2 cellular contexts compared by ENCODE assay signal in the genomic region with DNA sequence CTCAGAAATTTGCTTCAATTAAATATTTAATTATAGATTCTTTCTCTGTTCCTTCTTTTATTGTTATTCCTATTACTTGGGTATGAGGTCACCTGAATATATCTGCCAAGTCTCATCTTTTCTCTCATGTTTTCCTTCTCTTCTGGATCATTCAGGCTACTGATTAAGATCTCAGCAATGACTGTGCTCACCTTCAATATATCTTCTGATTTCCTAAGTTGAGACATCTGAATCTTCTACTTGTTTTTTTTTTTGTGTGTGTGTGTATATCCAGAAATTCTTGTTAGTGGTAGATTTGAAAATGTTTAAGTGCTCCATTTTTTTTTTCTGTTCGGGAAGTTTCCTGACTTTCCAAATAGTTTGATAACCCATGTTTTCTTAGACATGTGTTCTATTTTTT.
TF ChIP-seq lines count a peak whose summit lies in the region.

No MANE protein-coding gene starts in this region.

TF ChIP-seq in SK-N-SH treated with all-trans-retinoic acid at 6 μM for 48 hours, 23 proteins besides CTCF, POLR2A, EP300 and RAD21 (continued from another document):
- TF ChIP-seq POU6F1 (CRISPR knock-in tag; IDR thresholded peaks at IDR 0.05; ENCODE audit: borderline replicate concordance, low read depth) (no peak), ARNTL (CRISPR knock-in tag; IDR thresholded peaks at IDR 0.05; ENCODE audit: borderline replicate concordance, low read depth) (no peak), ZNF70 (CRISPR knock-in tag; IDR thresholded peaks at IDR 0.05) (no peak), BACH2 (CRISPR knock-in tag; IDR thresholded peaks at IDR 0.05; ENCODE audit: borderline replicate concordance) (no peak), ISL1 (CRISPR knock-in tag; IDR thresholded peaks at IDR 0.05) (peak; percentile 44; the same call in 1 of the 2 replicates), TOX (CRISPR knock-in tag; IDR thresholded peaks at IDR 0.05; ENCODE audit: borderline replicate concordance) (no peak)
- TF ChIP-seq, protein P1, sequence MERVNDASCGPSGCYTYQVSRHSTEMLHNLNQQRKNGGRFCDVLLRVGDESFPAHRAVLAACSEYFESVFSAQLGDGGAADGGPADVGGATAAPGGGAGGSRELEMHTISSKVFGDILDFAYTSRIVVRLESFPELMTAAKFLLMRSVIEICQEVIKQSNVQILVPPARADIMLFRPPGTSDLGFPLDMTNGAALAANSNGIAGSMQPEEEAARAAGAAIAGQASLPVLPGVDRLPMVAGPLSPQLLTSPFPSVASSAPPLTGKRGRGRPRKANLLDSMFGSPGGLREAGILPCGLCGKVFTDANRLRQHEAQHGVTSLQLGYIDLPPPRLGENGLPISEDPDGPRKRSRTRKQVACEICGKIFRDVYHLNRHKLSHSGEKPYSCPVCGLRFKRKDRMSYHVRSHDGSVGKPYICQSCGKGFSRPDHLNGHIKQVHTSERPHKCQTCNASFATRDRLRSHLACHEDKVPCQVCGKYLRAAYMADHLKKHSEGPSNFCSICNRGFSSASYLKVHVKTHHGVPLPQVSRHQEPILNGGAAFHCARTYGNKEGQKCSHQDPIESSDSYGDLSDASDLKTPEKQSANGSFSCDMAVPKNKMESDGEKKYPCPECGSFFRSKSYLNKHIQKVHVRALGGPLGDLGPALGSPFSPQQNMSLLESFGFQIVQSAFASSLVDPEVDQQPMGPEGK (CRISPR knock-in tag; IDR thresholded peaks at IDR 0.05; ENCODE audit: borderline replicate concordance) = no peak

TF ChIP-seq in K562, 482 proteins besides CTCF, POLR2A, EP300 and RAD21 (continued from another document and continues in another):
- TF ChIP-seq ATF3 (IDR thresholded peaks at IDR 0.05) = peak; percentile 37; the same call in 1 of the 2 replicates
- TF ChIP-seq ATF3 (CRISPR knock-in tag; conservative IDR thresholded peaks at IDR 0.05) = no peak
- TF ChIP-seq CREB3L1 (IDR thresholded peaks at IDR 0.05; ENCODE audit: borderline replicate concordance, low read depth) = no peak
- TF ChIP-seq RAD51 (IDR thresholded peaks at IDR 0.05; ENCODE audit: borderline replicate concordance, low read depth) = no peak
- no peak for TF ChIP-seq LCOR (CRISPR knock-in tag; IDR thresholded peaks at IDR 0.05)
- no peak for TF ChIP-seq ZBTB26 (CRISPR knock-in tag; IDR thresholded peaks at IDR 0.05)
- TF ChIP-seq NCOA2 (IDR thresholded peaks at IDR 0.05; ENCODE audit: partially characterized antibody in 2 of 2) = no peak
- no peak for TF ChIP-seq TSC22D4 (tag; IDR thresholded peaks at IDR 0.05)
- no peak for TF ChIP-seq PBX2 (CRISPR knock-in tag; IDR thresholded peaks at IDR 0.05; ENCODE audit: low read depth)
- TF ChIP-seq PBX2 (tag; conservative IDR thresholded peaks at IDR 0.05; ENCODE audit: low read depth) = peak; percentile 51
- no peak for TF ChIP-seq GTF2A2 (tag; IDR thresholded peaks at IDR 0.05)
- no peak for TF ChIP-seq MAFF (IDR thresholded peaks at IDR 0.05; ENCODE audit: low read length)
- no peak for TF ChIP-seq MLX (CRISPR knock-in tag; conservative IDR thresholded peaks at IDR 0.05)
- no peak for TF ChIP-seq ZNF740 (CRISPR knock-in tag; IDR thresholded peaks at IDR 0.05)
- no peak for TF ChIP-seq ZNF740 (tag; IDR thresholded peaks at IDR 0.05)
- no peak for TF ChIP-seq CGGBP1 (CRISPR knock-in tag; IDR thresholded peaks at IDR 0.05)
- TF ChIP-seq ERF (CRISPR knock-in tag; IDR thresholded peaks at IDR 0.05) = no peak
- TF ChIP-seq, protein P2, sequence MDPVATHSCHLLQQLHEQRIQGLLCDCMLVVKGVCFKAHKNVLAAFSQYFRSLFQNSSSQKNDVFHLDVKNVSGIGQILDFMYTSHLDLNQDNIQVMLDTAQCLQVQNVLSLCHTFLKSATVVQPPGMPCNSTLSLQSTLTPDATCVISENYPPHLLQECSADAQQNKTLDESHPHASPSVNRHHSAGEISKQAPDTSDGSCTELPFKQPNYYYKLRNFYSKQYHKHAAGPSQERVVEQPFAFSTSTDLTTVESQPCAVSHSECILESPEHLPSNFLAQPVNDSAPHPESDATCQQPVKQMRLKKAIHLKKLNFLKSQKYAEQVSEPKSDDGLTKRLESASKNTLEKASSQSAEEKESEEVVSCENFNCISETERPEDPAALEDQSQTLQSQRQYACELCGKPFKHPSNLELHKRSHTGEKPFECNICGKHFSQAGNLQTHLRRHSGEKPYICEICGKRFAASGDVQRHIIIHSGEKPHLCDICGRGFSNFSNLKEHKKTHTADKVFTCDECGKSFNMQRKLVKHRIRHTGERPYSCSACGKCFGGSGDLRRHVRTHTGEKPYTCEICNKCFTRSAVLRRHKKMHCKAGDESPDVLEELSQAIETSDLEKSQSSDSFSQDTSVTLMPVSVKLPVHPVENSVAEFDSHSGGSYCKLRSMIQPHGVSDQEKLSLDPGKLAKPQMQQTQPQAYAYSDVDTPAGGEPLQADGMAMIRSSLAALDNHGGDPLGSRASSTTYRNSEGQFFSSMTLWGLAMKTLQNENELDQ (CRISPR knock-in tag; IDR thresholded peaks at IDR 0.05; ENCODE audit: borderline replicate concordance) = no peak
- TF ChIP-seq SIX5 (IDR thresholded peaks at IDR 0.05; ENCODE audit: borderline replicate concordance in 1 of 2, insufficient read depth in 1 of 2, low read depth in 1 of 2, low read length in 2 of 2) = no peak
- TF ChIP-seq MTA1 (IDR thresholded peaks at IDR 0.05; ENCODE audit: borderline replicate concordance) = 0 out of 2 replicates have a peak, but pooled peaks have one; percentile 34
- no peak for TF ChIP-seq DMBX1 (CRISPR knock-in tag; IDR thresholded peaks at IDR 0.05; ENCODE audit: borderline replicate concordance)
- TF ChIP-seq NFE2 (IDR thresholded peaks at IDR 0.05; ENCODE audit: low read depth) = peak; percentile 45; the same call in 1 of the 2 replicates
- peak; percentile 56 for TF ChIP-seq ZNF592 (IDR thresholded peaks at IDR 0.05)
- TF ChIP-seq DPF2 (IDR thresholded peaks at IDR 0.05) = peak; percentile 77
- TF ChIP-seq NR4A1 (CRISPR knock-in tag; IDR thresholded peaks at IDR 0.05) = no peak
- TF ChIP-seq NR4A1 (tag; IDR thresholded peaks at IDR 0.05) = no peak
- TF ChIP-seq ATF7 (IDR thresholded peaks at IDR 0.05) = 0 out of 2 replicates have a peak, but pooled peaks have one; percentile 30
- TF ChIP-seq ZNF3 (CRISPR knock-in tag; IDR thresholded peaks at IDR 0.05) = no peak
- no peak for TF ChIP-seq CBX1 (IDR thresholded peaks at IDR 0.05; ENCODE audit: low read depth)
- TF ChIP-seq SMARCC2 (IDR thresholded peaks at IDR 0.05; ENCODE audit: low read depth) = peak; percentile 29; the same call in 1 of the 2 replicates
- TF ChIP-seq, protein P3, sequence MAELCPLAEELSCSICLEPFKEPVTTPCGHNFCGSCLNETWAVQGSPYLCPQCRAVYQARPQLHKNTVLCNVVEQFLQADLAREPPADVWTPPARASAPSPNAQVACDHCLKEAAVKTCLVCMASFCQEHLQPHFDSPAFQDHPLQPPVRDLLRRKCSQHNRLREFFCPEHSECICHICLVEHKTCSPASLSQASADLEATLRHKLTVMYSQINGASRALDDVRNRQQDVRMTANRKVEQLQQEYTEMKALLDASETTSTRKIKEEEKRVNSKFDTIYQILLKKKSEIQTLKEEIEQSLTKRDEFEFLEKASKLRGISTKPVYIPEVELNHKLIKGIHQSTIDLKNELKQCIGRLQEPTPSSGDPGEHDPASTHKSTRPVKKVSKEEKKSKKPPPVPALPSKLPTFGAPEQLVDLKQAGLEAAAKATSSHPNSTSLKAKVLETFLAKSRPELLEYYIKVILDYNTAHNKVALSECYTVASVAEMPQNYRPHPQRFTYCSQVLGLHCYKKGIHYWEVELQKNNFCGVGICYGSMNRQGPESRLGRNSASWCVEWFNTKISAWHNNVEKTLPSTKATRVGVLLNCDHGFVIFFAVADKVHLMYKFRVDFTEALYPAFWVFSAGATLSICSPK (IDR thresholded peaks at IDR 0.05; ENCODE audit: borderline replicate concordance) = no peak
- peak; percentile 64; the same call in 1 of the 2 replicates for TF ChIP-seq SMARCA4 (IDR thresholded peaks at IDR 0.05)
